16 cellular contexts compared by ENCODE assay signal in the genomic region with DNA sequence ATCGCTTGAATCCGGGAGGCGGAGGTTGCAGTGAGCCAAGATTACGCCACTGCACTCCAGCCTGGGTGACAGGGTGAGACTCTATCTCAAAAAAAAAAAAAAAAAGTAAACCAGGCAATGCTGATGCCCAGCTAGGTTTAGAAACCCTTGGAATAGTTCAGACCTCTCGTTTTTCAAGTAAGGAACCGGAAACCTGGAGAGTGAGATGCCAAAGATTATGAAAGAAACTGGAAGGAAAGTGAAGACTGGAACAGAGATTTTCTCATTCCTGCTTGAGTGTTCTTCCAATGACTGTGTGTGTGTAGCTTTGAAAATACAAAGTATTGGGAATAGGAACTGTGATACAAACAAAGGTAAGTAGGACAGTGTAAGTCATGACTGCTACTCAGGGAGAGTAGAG.
"Had no signal": no experiment of that assay in that cellular context is flagged by ENCODE, and none has a peak within 500 bp of the region (broad histone marks: within the 10 kb centered on the region; RNA-seq: fewer than 3 reads in every experiment).

No MANE protein-coding gene starts in this region.

- H3K27me3 ChIP-seq: cardiac muscle cell, gastroesophageal sphincter, ovary, tibial nerve had no signal

- H3K4me3 Mint-ChIP-seq: naive thymus-derived CD8-positive, alpha-beta T cell; stimulated activated effector memory CD8-positive, alpha-beta T cell treated with anti-CD3 and anti-CD28 coated beads, Interleukin-12 subunit alpha, Interleukin-12 subunit beta, amount 100 ng/mL, for 72 hours had no signal

- H3K4me3 ChIP-seq: cardiac muscle cell, gastroesophageal sphincter, lung, ovary, tibial nerve had no signal

- H3K36me3 ChIP-seq: cardiac muscle cell, gastroesophageal sphincter, ovary, tibial nerve had no signal

- H3K27ac Mint-ChIP-seq: naive thymus-derived CD8-positive, alpha-beta T cell; stimulated activated effector memory CD8-positive, alpha-beta T cell treated with anti-CD3 and anti-CD28 coated beads, Interleukin-12 subunit alpha, Interleukin-12 subunit beta, amount 100 ng/mL, for 72 hours had no signal

- DNase-seq: effector memory CD4-positive, alpha-beta T cell; glutamatergic neuron; left colon; left ventricle myocardium superior; mesendoderm; naive thymus-derived CD8-positive, alpha-beta T cell; ovary; right cardiac atrium; stimulated activated CD4-positive, alpha-beta T cell treated with anti-CD3 and anti-CD28 coated beads, Interleukin-4, amount 100 ng/mL, for 1 hour; stimulated activated CD8-positive, alpha-beta memory T cell treated with anti-CD3 and anti-CD28 coated beads, Interleukin-4, amount 100 ng/mL, for 48 hours; stimulated activated naive CD8-positive, alpha-beta T cell treated with anti-CD3 and anti-CD28 coated beads, Interleukin-15, Interleukin-2, amounts not matched to agents 100 U/mL and 50 U/mL, for 24 hours had no signal

- H3K27ac ChIP-seq: cardiac muscle cell, gastroesophageal sphincter, ovary, tibial nerve had no signal

- H3K36me3 Mint-ChIP-seq: naive thymus-derived CD8-positive, alpha-beta T cell; stimulated activated effector memory CD8-positive, alpha-beta T cell treated with anti-CD3 and anti-CD28 coated beads, Interleukin-12 subunit alpha, Interleukin-12 subunit beta, amount 100 ng/mL, for 72 hours had no signal

- H3K9me3 ChIP-seq: gastroesophageal sphincter, ovary, tibial nerve had no signal

- ATAC-seq: gastroesophageal sphincter; left colon; left ventricle myocardium superior; naive thymus-derived CD8-positive, alpha-beta T cell; right cardiac atrium; stimulated activated effector memory CD8-positive, alpha-beta T cell treated with anti-CD3 and anti-CD28 coated beads, Interleukin-12 subunit alpha, Interleukin-12 subunit beta, amount 100 ng/mL, for 72 hours; stimulated activated naive CD8-positive, alpha-beta T cell treated with anti-CD3 and anti-CD28 coated beads, Interleukin-15, Interleukin-2, amounts not matched to agents 100 U/mL and 50 U/mL, for 24 hours had no signal

- H3K9me3 Mint-ChIP-seq: naive thymus-derived CD8-positive, alpha-beta T cell; stimulated activated effector memory CD8-positive, alpha-beta T cell treated with anti-CD3 and anti-CD28 coated beads, Interleukin-12 subunit alpha, Interleukin-12 subunit beta, amount 100 ng/mL, for 72 hours had no signal

- H3K4me1 Mint-ChIP-seq: stimulated activated effector memory CD8-positive, alpha-beta T cell treated with anti-CD3 and anti-CD28 coated beads, Interleukin-12 subunit alpha, Interleukin-12 subunit beta, amount 100 ng/mL, for 72 hours had no signal
